ENCODE assay signal across 8 cellular contexts in genomic region chr17:7841309-7841621, GRCh38. TPM values are rescaled to one million over a fixed set of nuclear protein-coding genes. Genes with fewer than 3 reads are reported as not detected.
DNase-seq lines count a peak whose midpoint lies in the region; ATAC-seq and TF ChIP-seq lines count a peak whose summit lies in the region.

No MANE protein-coding gene starts in this region.

- H3K27ac ChIP-seq in right atrium auricular region, result peak overlapping the region; percentile 98 to 100
- H3K27ac ChIP-seq in foreskin keratinocyte, result peak overlapping the region; percentile 26
- peak overlapping the region in 20 of 21 experiments; percentile 95 to 100 (median 98) for H3K27ac ChIP-seq in skin epidermis

- peak overlapping the region; percentile 100 for H3K4me3 Mint-ChIP-seq in T-helper 17 cell

- H3K9me3 ChIP-seq in right atrium auricular region, result no peaks in the 10 kb centered on the region
- H3K9me3 ChIP-seq in T-helper 17 cell (ENCODE audit: control insufficient read depth, low read length, poor library complexity, severe bottlenecking), result no peaks in the 10 kb centered on the region

- H3K27ac Mint-ChIP-seq in T-helper 17 cell, result peak overlapping the region; percentile 100

- H3K27me3 ChIP-seq in right atrium auricular region (no peaks in the 10 kb centered on the region), foreskin keratinocyte (no peaks in the 10 kb centered on the region)

- ATAC-seq in left cardiac atrium (no peak), T-helper 17 cell (no peak), foreskin keratinocyte (no peak), GM18867 (IDR thresholded peaks at IDR 0.05; ENCODE audit: unreplicated experiment) (no peak), HG02798 (IDR thresholded peaks at IDR 0.05; ENCODE audit: poor library complexity, unreplicated experiment) (no peak), GM21447 (IDR thresholded peaks at IDR 0.05; ENCODE audit: unreplicated experiment) (no peak)

- no peaks in the 10 kb centered on the region for H3K36me3 ChIP-seq in right atrium auricular region

- intact Hi-C loops in left cardiac atrium (cut with DNase I), result no loop called here

- TF ChIP-seq CTCF in right atrium auricular region (IDR thresholded peaks at IDR 0.05) (no peak), foreskin keratinocyte (conservative IDR thresholded peaks at IDR 0.05) (no peak)

- peaks cover 0 to 66% of the 10 kb centered on the region in 2 donors for H3K4me1 ChIP-seq in right atrium auricular region
- H3K4me1 ChIP-seq in foreskin keratinocyte, result peaks cover 6% of the 10 kb centered on the region

- peaks cover 9% of the 10 kb centered on the region for H3K36me3 Mint-ChIP-seq in T-helper 17 cell (ENCODE audit: low read depth)

- H3K4me3 ChIP-seq in right atrium auricular region (peak overlapping the region; percentile 56 to 73), skin epidermis (peak overlapping the region; percentile 54 to 79 (median 71))

- DNase-seq in right atrium auricular region (ENCODE audit: low spot score), result no peak
- DNase-seq in left cardiac atrium, result no peak
- no peak for DNase-seq in T-helper 17 cell
- no peak for DNase-seq in foreskin keratinocyte

- no peaks in the 10 kb centered on the region for H3K27me3 Mint-ChIP-seq in T-helper 17 cell

- peaks cover 74% of the 10 kb centered on the region for H3K4me1 Mint-ChIP-seq in T-helper 17 cell

RNA-seq across cellular contexts. Expression of gene KDM6B, which starts 7.2 kb away (rescaled TPM):
- 10 to 100 TPM; 11.0 to 11.1 TPM for total RNA-seq in right atrium auricular region
- 10 to 100 TPM; 24.2 to 31.7 TPM for total RNA-seq in left cardiac atrium
- total RNA-seq in T-helper 17 cell, result 100 to 1,000 TPM; 207 to 231 TPM
- 4.5 and 6.4 TPM in 2 replicates for total RNA-seq in foreskin keratinocyte
- 2.4 and 2.6 TPM in 2 replicates for polyA plus RNA-seq in foreskin keratinocyte

RNA-seq across cellular contexts. Expression of gene TMEM88, which starts 13.6 kb away (rescaled TPM):
- total RNA-seq in right atrium auricular region (10 to 100 TPM; 42.5 to 53.2 TPM), left cardiac atrium (10 to 100 TPM; 32.5 to 33.6 TPM), T-helper 17 cell (10 to 100 TPM; 31.0 to 31.3 TPM), foreskin keratinocyte (0.58 and 0.67 TPM in 2 replicates)
- polyA plus RNA-seq in foreskin keratinocyte, result 0.65 and 1.3 TPM in 2 replicates

RNA-seq across cellular contexts. Expression of gene NAA38, which starts 16.1 kb away (rescaled TPM):
- total RNA-seq in right atrium auricular region, result 10 to 100 TPM; 77.1 to 85.0 TPM
- total RNA-seq in left cardiac atrium, result 10 to 100 TPM; 66.9 to 83.1 TPM
- total RNA-seq in T-helper 17 cell, result 10 to 100 TPM; 26.8 to 30.3 TPM
- 119 and 136 TPM in 2 replicates for total RNA-seq in foreskin keratinocyte
- 143 and 146 TPM in 2 replicates for polyA plus RNA-seq in foreskin keratinocyte

RNA-seq across cellular contexts. Expression of gene CYB5D1, which starts 16.5 kb away (rescaled TPM):
- 1 to 10 TPM; 5.1 to 6.8 TPM for total RNA-seq in right atrium auricular region
- 10 to 100 TPM; 15.6 to 17.1 TPM for total RNA-seq in left cardiac atrium
- 10 to 100 TPM in 1 of 2 donors, 1 to 10 TPM in 1; 9.3 to 14.9 TPM for total RNA-seq in T-helper 17 cell
- 8.9 and 10.2 TPM in 2 replicates for total RNA-seq in foreskin keratinocyte
- 4.8 and 6.6 TPM in 2 replicates for polyA plus RNA-seq in foreskin keratinocyte

RNA-seq across cellular contexts. Expression of gene CHD3, which starts 47.3 kb away (rescaled TPM):
- total RNA-seq in right atrium auricular region (10 to 100 TPM; 17.6 to 44.7 TPM), left cardiac atrium (10 to 100 TPM; 24.9 to 32.9 TPM), T-helper 17 cell (100 to 1,000 TPM; 219 TPM), foreskin keratinocyte (89.8 and 91.3 TPM in 2 replicates)
- polyA plus RNA-seq in foreskin keratinocyte, result 66.8 and 76.4 TPM in 2 replicates

Comparison
In these comparisons a context has a peak if more than half of its experiments do, and no peak if none do; other contexts are left out.
1. H3K27ac ChIP-seq: peak in every context shown above with its lines; median percentile 99 in right atrium auricular region; 98 in skin epidermis; 26 in foreskin keratinocyte.
2. RNA of gene KDM6B, which starts 7.2 kb away (total RNA-seq): 207 to 231 TPM in T-helper 17 cell; 24.2 to 31.7 TPM in left cardiac atrium, 11.0 to 11.1 TPM in right atrium auricular region and 4.5 to 6.4 TPM in foreskin keratinocyte; every median in the first group is over 4 times any median in the second.
3. RNA of gene TMEM88, which starts 13.6 kb away (total RNA-seq): 42.5 to 53.2 TPM in right atrium auricular region, 32.5 to 33.6 TPM in left cardiac atrium and 31.0 to 31.3 TPM in T-helper 17 cell; 0.58 to 0.67 TPM in foreskin keratinocyte; every median in the first group is over 10 times any median in the second.